18 cellular contexts compared by ENCODE assay signal in genomic region chr7:30874656-30875317, GRCh38. TPM values are rescaled to one million over a fixed set of nuclear protein-coding genes. Genes with fewer than 3 reads are reported as not detected.
"Had no signal": no experiment of that assay in that cellular context is flagged by ENCODE, and none has a peak within 500 bp of the region (broad histone marks: within the 10 kb centered on the region; RNA-seq: fewer than 3 reads in every experiment).

No MANE protein-coding gene starts in this region.

- H3K27me3 Mint-ChIP-seq: activated T-cell treated with anti-CD3 and anti-CD28 coated beads, Interleukin-2, amount 50 U/mL, for 24 hours; type B pancreatic cell had no signal

- H3K27ac ChIP-seq: brain microvascular endothelial cell, dorsolateral prefrontal cortex, left lung, testis had no signal

- H3K36me3 ChIP-seq: brain microvascular endothelial cell had no signal

- DNase-seq: activated CD4-positive, alpha-beta T cell treated with anti-CD3 and anti-CD28 coated beads, Interleukin-2, amount 50 U/mL, for 48 hours; activated naive CD4-positive, alpha-beta T cell treated with anti-CD3 and anti-CD28 coated beads for 36 hours; activated T-cell treated with anti-CD3 and anti-CD28 coated beads, Interleukin-2, amount 50 U/mL, for 24 hours; aorta; brain microvascular endothelial cell; central memory CD4-positive, alpha-beta T cell; dorsolateral prefrontal cortex; endodermal cell; kidney; nephron progenitor cell; nucleus accumbens; stimulated activated CD4-positive, alpha-beta T cell treated with anti-CD3 and anti-CD28 coated beads, Interleukin-4, amount 100 ng/mL, for 1 hour; testis had no signal

- H3K27ac Mint-ChIP-seq: activated naive CD4-positive, alpha-beta T cell treated with anti-CD3 and anti-CD28 coated beads for 36 hours; activated T-cell treated with anti-CD3 and anti-CD28 coated beads, Interleukin-2, amount 50 U/mL, for 24 hours; activated T-helper 2 cell treated with anti-CD3 and anti-CD28 coated beads, Interferon-gamma antibody, Interleukin-2, Interleukin-4, amounts not matched to agents 10 μg/mL and 5 μg/mL and 100 μg/mL, durations not matched to agents 14 hours and 24 hours and 36 hours; endodermal cell; nephron progenitor cell; type B pancreatic cell had no signal

- H3K4me3 Mint-ChIP-seq: activated naive CD4-positive, alpha-beta T cell treated with anti-CD3 and anti-CD28 coated beads for 36 hours; activated T-cell treated with anti-CD3 and anti-CD28 coated beads, Interleukin-2, amount 50 U/mL, for 24 hours; endodermal cell; nephron progenitor cell; type B pancreatic cell had no signal

- H3K4me2 ChIP-seq: smooth muscle cell had no signal

- H3K4me1 ChIP-seq: testis had no signal

- ATAC-seq: left lung, sciatic nerve had no signal

- H3K27me3 ChIP-seq: brain microvascular endothelial cell, dorsolateral prefrontal cortex, left lung, testis had no signal

- H3K9me3 ChIP-seq: left lung, testis had no signal

- H3K9me3 Mint-ChIP-seq: activated T-cell treated with anti-CD3 and anti-CD28 coated beads, Interleukin-2, amount 50 U/mL, for 24 hours; activated T-helper 2 cell treated with anti-CD3 and anti-CD28 coated beads, Interferon-gamma antibody, Interleukin-2, Interleukin-4, amounts not matched to agents 10 μg/mL and 5 μg/mL and 100 μg/mL, durations not matched to agents 14 hours and 24 hours and 36 hours had no signal

- H3K4me3 ChIP-seq: dorsolateral prefrontal cortex, left lung, smooth muscle cell, testis had no signal

RNA-seq across cellular contexts. Expression of gene AQP1, which starts 36.9 kb away (rescaled TPM):
- total RNA-seq: activated T-helper 2 cell treated with anti-CD3 and anti-CD28 coated beads, Interferon-gamma antibody, Interleukin-2, Interleukin-4, amounts not matched to agents 10 μg/mL and 5 μg/mL and 100 μg/mL, durations not matched to agents 14 hours and 24 hours and 36 hours had no signal
